9 cellular contexts compared by ENCODE assay signal in the genomic region with DNA sequence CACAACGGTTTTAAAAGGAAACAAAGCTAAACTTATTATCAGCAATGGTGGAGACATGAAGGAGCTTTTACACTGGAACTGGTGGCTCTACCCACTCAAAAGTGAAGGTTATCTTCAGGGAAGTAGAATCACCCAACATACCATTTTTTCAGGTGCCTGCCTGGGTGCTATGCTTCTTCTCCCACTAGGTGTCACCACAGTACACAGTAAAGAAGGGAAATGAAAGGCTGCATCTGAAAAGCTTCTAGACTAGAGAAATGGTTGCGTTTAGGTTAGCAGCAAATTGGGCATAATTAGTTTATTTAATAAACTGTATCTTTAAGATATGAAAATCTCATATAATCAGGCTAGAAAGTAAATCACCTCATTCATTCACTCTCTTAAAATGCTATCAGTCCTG. TPM values are rescaled to one million over a fixed set of nuclear protein-coding genes. Genes with fewer than 3 reads are reported as not detected.
DNase-seq lines count a peak whose midpoint lies in the region; ATAC-seq and TF ChIP-seq lines count a peak whose summit lies in the region.
"Had no signal": no experiment of that assay in that cellular context is flagged by ENCODE, and none has a peak within 500 bp of the region (broad histone marks: within the 10 kb centered on the region; RNA-seq: fewer than 3 reads in every experiment).

No MANE protein-coding gene starts in this region.

- peak; percentile 43 to 56 for DNase-seq in NCI-H2081 (lab: John Stamatoyannopoulos, UW)
- no peak for DNase-seq in NCI-H2081 treated with DMSO at 0.1 percent for 48 hours (lab: John Stamatoyannopoulos, UW)
- DNase-seq in NCI-H748 (lab: John Stamatoyannopoulos, UW; ENCODE audit: unreplicated experiment): peak; percentile 69
- peak; percentile 12 for DNase-seq in activated T-helper 1 cell treated with anti-CD3 and anti-CD28 coated beads, Interleukin-12 subunit alpha, Interleukin-12 subunit beta, Interleukin-2, Interleukin-4 antibody, amounts not matched to agents 30 ng/mL and 10 ng/mL and 1 ng/mL, durations not matched to agents 14 hours and 24 hours and 36 hours (ENCODE audit: low spot score)
- peak; percentile 52 for DNase-seq in glutamatergic neuron
- peak; percentile 15 for DNase-seq in progenitor cell of endocrine pancreas (ENCODE audit: low spot score, unreplicated experiment)

- peaks cover 5% of the 10 kb centered on the region for H3K9me3 Mint-ChIP-seq in activated T-helper 1 cell treated with anti-CD3 and anti-CD28 coated beads, Interleukin-12 subunit alpha, Interleukin-12 subunit beta, Interleukin-2, Interleukin-4 antibody, amounts not matched to agents 30 ng/mL and 10 ng/mL and 1 ng/mL, durations not matched to agents 14 hours and 24 hours and 36 hours
- H3K9me3 Mint-ChIP-seq in glutamatergic neuron (ENCODE audit: unreplicated experiment): peaks cover 6% of the 10 kb centered on the region
- H3K9me3 Mint-ChIP-seq in progenitor cell of endocrine pancreas (ENCODE audit: low read depth): peaks cover 6% of the 10 kb centered on the region

- H3K4me1 Mint-ChIP-seq in activated T-helper 1 cell treated with anti-CD3 and anti-CD28 coated beads, Interleukin-12 subunit alpha, Interleukin-12 subunit beta, Interleukin-2, Interleukin-4 antibody, amounts not matched to agents 30 ng/mL and 10 ng/mL and 1 ng/mL, durations not matched to agents 14 hours and 24 hours and 36 hours (ENCODE audit: low read depth): no peaks in the 10 kb centered on the region
- H3K4me1 Mint-ChIP-seq in glutamatergic neuron (ENCODE audit: low read depth, unreplicated experiment) (peaks cover 7% of the 10 kb centered on the region), progenitor cell of endocrine pancreas (ENCODE audit: low read depth) (no peaks in the 10 kb centered on the region)

- H3K27ac Mint-ChIP-seq in activated T-helper 1 cell treated with anti-CD3 and anti-CD28 coated beads, Interleukin-12 subunit alpha, Interleukin-12 subunit beta, Interleukin-2, Interleukin-4 antibody, amounts not matched to agents 30 ng/mL and 10 ng/mL and 1 ng/mL, durations not matched to agents 14 hours and 24 hours and 36 hours: no peak overlapping the region
- H3K27ac Mint-ChIP-seq in glutamatergic neuron (ENCODE audit: unreplicated experiment): no peak overlapping the region
- no peak overlapping the region for H3K27ac Mint-ChIP-seq in progenitor cell of endocrine pancreas
- H3K27ac Mint-ChIP-seq: activated naive CD8-positive, alpha-beta T cell had no signal

- no peaks in the 10 kb centered on the region for H3K36me3 Mint-ChIP-seq in activated T-helper 1 cell treated with anti-CD3 and anti-CD28 coated beads, Interleukin-12 subunit alpha, Interleukin-12 subunit beta, Interleukin-2, Interleukin-4 antibody, amounts not matched to agents 30 ng/mL and 10 ng/mL and 1 ng/mL, durations not matched to agents 14 hours and 24 hours and 36 hours (ENCODE audit: low read depth)
- H3K36me3 Mint-ChIP-seq in glutamatergic neuron (ENCODE audit: unreplicated experiment) (peaks cover 6% of the 10 kb centered on the region), progenitor cell of endocrine pancreas (ENCODE audit: insufficient read depth) (peaks cover 1% of the 10 kb centered on the region)
- H3K36me3 Mint-ChIP-seq: activated naive CD8-positive, alpha-beta T cell had no signal

- TF ChIP-seq CTCF in glutamatergic neuron (IDR thresholded peaks at IDR 0.05; ENCODE audit: partially characterized antibody, unreplicated experiment) (peak; percentile 77), progenitor cell of endocrine pancreas (IDR thresholded peaks at IDR 0.05; ENCODE audit: unreplicated experiment) (peak; percentile 87)

- H3K27me3 Mint-ChIP-seq in activated T-helper 1 cell treated with anti-CD3 and anti-CD28 coated beads, Interleukin-12 subunit alpha, Interleukin-12 subunit beta, Interleukin-2, Interleukin-4 antibody, amounts not matched to agents 30 ng/mL and 10 ng/mL and 1 ng/mL, durations not matched to agents 14 hours and 24 hours and 36 hours (ENCODE audit: insufficient read depth): no peaks in the 10 kb centered on the region
- H3K27me3 Mint-ChIP-seq in glutamatergic neuron (ENCODE audit: unreplicated experiment) (no peaks in the 10 kb centered on the region), progenitor cell of endocrine pancreas (peaks cover 32% of the 10 kb centered on the region)

- no peak overlapping the region for H3K4me3 Mint-ChIP-seq in activated T-helper 1 cell treated with anti-CD3 and anti-CD28 coated beads, Interleukin-12 subunit alpha, Interleukin-12 subunit beta, Interleukin-2, Interleukin-4 antibody, amounts not matched to agents 30 ng/mL and 10 ng/mL and 1 ng/mL, durations not matched to agents 14 hours and 24 hours and 36 hours
- no peak overlapping the region for H3K4me3 Mint-ChIP-seq in glutamatergic neuron (ENCODE audit: unreplicated experiment)
- H3K4me3 Mint-ChIP-seq in progenitor cell of endocrine pancreas (ENCODE audit: low read depth): no peak overlapping the region
- H3K4me3 Mint-ChIP-seq: activated naive CD8-positive, alpha-beta T cell had no signal

- intact Hi-C loops in activated T-helper 1 cell treated with anti-CD3 and anti-CD28 coated beads, Interleukin-12 subunit alpha, Interleukin-12 subunit beta, Interleukin-2, Interleukin-4 antibody, amounts not matched to agents 30 ng/mL and 10 ng/mL and 1 ng/mL, durations not matched to agents 14 hours and 24 hours and 36 hours (cut with micrococcal nuclease): loop anchor here (5.0 kb wide), 2 partner anchors 489 to 1244 kb away; no protein-coding TSS in a partner anchor

- ATAC-seq in HG02610 (IDR thresholded peaks at IDR 0.05; ENCODE audit: unreplicated experiment): peak; percentile 50
- ATAC-seq in HG03135 (IDR thresholded peaks at IDR 0.05; ENCODE audit: unreplicated experiment): no peak

RNA-seq across cellular contexts. Expression of a gene that starts 47.0 kb away (rescaled TPM):
- total RNA-seq in activated T-helper 1 cell treated with anti-CD3 and anti-CD28 coated beads, Interleukin-12 subunit alpha, Interleukin-12 subunit beta, Interleukin-2, Interleukin-4 antibody, amounts not matched to agents 30 ng/mL and 10 ng/mL and 1 ng/mL, durations not matched to agents 14 hours and 24 hours and 36 hours: 56.4 and 57.2 TPM in 2 replicates
- total RNA-seq in glutamatergic neuron (ENCODE audit: unreplicated experiment): 39.4 TPM
- 40.2 and 44.2 TPM in 2 replicates for total RNA-seq in progenitor cell of endocrine pancreas

RNA-seq across cellular contexts. Expression of a gene that starts 56.7 kb away (rescaled TPM):
- total RNA-seq in activated T-helper 1 cell treated with anti-CD3 and anti-CD28 coated beads, Interleukin-12 subunit alpha, Interleukin-12 subunit beta, Interleukin-2, Interleukin-4 antibody, amounts not matched to agents 30 ng/mL and 10 ng/mL and 1 ng/mL, durations not matched to agents 14 hours and 24 hours and 36 hours: 41.9 and 46.9 TPM in 2 replicates
- total RNA-seq in glutamatergic neuron (ENCODE audit: unreplicated experiment) (59.4 TPM), progenitor cell of endocrine pancreas (55.1 and 60.8 TPM in 2 replicates)
